ENCODE assay signal across 25 cellular contexts in the genomic region with DNA sequence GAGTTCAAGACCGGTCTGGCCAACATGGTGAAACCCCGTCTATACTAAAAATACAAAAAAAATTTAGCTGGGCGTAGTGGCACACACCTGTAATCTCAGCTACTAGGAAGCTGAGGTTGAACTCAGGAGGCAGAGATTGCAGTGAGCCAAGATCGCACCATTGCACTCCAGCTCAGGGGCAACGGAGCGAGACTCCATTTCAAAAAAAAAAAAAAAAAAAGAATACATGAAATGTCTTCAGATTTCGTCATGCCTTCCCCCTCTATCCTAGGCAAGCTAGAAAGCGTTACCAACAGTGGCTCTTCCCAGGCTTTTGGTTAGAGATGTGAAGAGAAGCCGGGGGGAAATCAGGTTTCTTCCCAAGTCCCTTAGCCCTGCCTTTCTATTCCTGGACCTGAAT. TPM values are rescaled to one million over a fixed set of nuclear protein-coding genes. Genes with fewer than 3 reads are reported as not detected.
DNase-seq lines count a peak whose midpoint lies in the region; ATAC-seq, FAIRE-seq and TF ChIP-seq lines count a peak whose summit lies in the region.
"Had no signal": no experiment of that assay in that cellular context is flagged by ENCODE, and none has a peak within 500 bp of the region (broad histone marks: within the 10 kb centered on the region; RNA-seq: fewer than 3 reads in every experiment).

No MANE protein-coding gene starts in this region.

- peaks cover 33 to 75% of the 10 kb centered on the region in 2 experiments for H3K27me3 ChIP-seq in K562 (ENCODE audit: control insufficient read depth in 2 of 2, insufficient read depth in 2 of 2, low read length in 2 of 2)
- peaks cover 0 to 32% (median 5%) of the 10 kb centered on the region in 45 donors for H3K27me3 ChIP-seq in dorsolateral prefrontal cortex
- H3K27me3 ChIP-seq: Peyer's patch had no signal

- H3K36me3 ChIP-seq in K562 (ENCODE audit: control insufficient read depth, insufficient read depth, low read length), result no peaks in the 10 kb centered on the region
- H3K36me3 ChIP-seq: Peyer's patch had no signal

- 0 out of 2 replicates have a peak, but pooled peaks cover 5% of the 10 kb centered on the region for H4K20me1 ChIP-seq in K562 (replicated peaks; ENCODE audit: control insufficient read depth, insufficient read depth, low read length)

- TF ChIP-seq CTCF in K562 (IDR thresholded peaks at IDR 0.05 in 2 of 3, conservative IDR thresholded peaks at IDR 0.05 in 1 of 3; ENCODE audit: insufficient read depth in 2 of 3, low read depth in 1 of 3, low read length in 3 of 3), result no peak
- TF ChIP-seq CTCF in nephron progenitor cell (IDR thresholded peaks at IDR 0.05), result no peak
- TF ChIP-seq CTCF in dorsolateral prefrontal cortex (IDR thresholded peaks at IDR 0.05 in 54 of 56, conservative IDR thresholded peaks at IDR 0.05 in 2 of 56; ENCODE audit: low read depth in 1 of 56, partially characterized antibody in 56 of 56), result no peak

- ATAC-seq in K562 (no peak), left cardiac atrium (no peak), left colon (no peak)
- ATAC-seq: A549, GM23338 had no signal

- TF ChIP-seq EP300 in K562 (IDR thresholded peaks at IDR 0.05; ENCODE audit: low read length), result no peak

- TF ChIP-seq POLR2A in K562 (conservative IDR thresholded peaks at IDR 0.05), result no peak

- H2AFZ ChIP-seq in K562 (ENCODE audit: low read depth, low read length), result no peak overlapping the region
- H2AFZ ChIP-seq: GM23338 had no signal

- CTCF ChIA-PET in K562 (lab: Yijun Ruan, JAX; ENCODE audit: low intra/inter-chr PET ratio), result no interaction called here

- in situ Hi-C loops in K562 (cut with MboI), result no loop called here

- H3K27me3 Mint-ChIP-seq in nephron progenitor cell (ENCODE audit: low read depth, poor library complexity), result peaks cover 20% of the 10 kb centered on the region

- FAIRE-seq in K562 (lab: Jason Lieb, UNC), result no peak
- FAIRE-seq: A549, G401.6, GM12891 had no signal

- intact Hi-C loops in K562 (cut with micrococcal nuclease) (loop anchor here (10.0 kb wide), 1 partner anchor 172 kb away; no protein-coding TSS in a partner anchor), dorsolateral prefrontal cortex (cut with DNase I) (no loop called here), left cardiac atrium (cut with DNase I) (no loop called here), left colon (cut with DNase I, micrococcal nuclease) (no loop called here)

- H3K4me3 ChIP-seq in K562 (no peak overlapping the region), dorsolateral prefrontal cortex (no peak overlapping the region)
- H3K4me3 ChIP-seq: A549, GM23338, Peyer's patch had no signal

- H3K79me2 ChIP-seq in K562 (ENCODE audit: control insufficient read depth, insufficient read depth, low read length), result no peaks in the 10 kb centered on the region

- no peak overlapping the region for H3K4me2 ChIP-seq in K562 (ENCODE audit: insufficient read depth, low read length)
- H3K4me2 ChIP-seq: GM23338, KMS-11 had no signal

- H3K9me3 Mint-ChIP-seq in nephron progenitor cell, result peaks cover 10% of the 10 kb centered on the region

- DNase-seq in DMS79 treated with DMSO at 0.1 percent for 48 hours (lab: John Stamatoyannopoulos, UW) (peak; percentile 44), NAMALWA (ENCODE audit: low spot score) (peak; percentile 20), K562 (ENCODE audit: extremely low read depth in 1 of 4, low spot score in 3 of 4) (no peak), nephron progenitor cell (no peak), dorsolateral prefrontal cortex (no peak), left cardiac atrium (no peak), left colon (no peak)
- DNase-seq: H9, IMR-90, NCI-H1105, NCI-H1436 treated with DMSO at 0.1 percent for 48 hours, NCI-H187 treated with DMSO at 0.1 percent for 48 hours, NCI-H446, NCI-H524 treated with DMSO at 0.1 percent for 48 hours, NCI-H774, Peyer's patch, SHP77 treated with DMSO at 0.1 percent for 48 hours, T-helper 1 cell had no signal

- no TSS peak for BruUV-seq in K562 (replicated peaks; lab: Mats Ljungman, UMichigan)

- WGBS in K562 (ENCODE audit: insufficient coverage, low coverage, missing lambda C conversion rate), result under 1% methylated on average over 8 of the region's 9 CpGs

- H3K9me3 ChIP-seq in K562 (replicated peaks; ENCODE audit: control insufficient read depth, insufficient read depth, low read depth, low read length), result no peaks in the 10 kb centered on the region
- H3K9me3 ChIP-seq: A549 had no signal

- no peaks in the 10 kb centered on the region for H3K9me1 ChIP-seq in K562 (ENCODE audit: control insufficient read depth, insufficient read depth, low read length)

- POLR2A ChIA-PET in K562 (lab: Yijun Ruan, JAX), result no interaction called here

- H3K27ac Mint-ChIP-seq in nephron progenitor cell, result peak overlapping the region; percentile 66
- H3K27ac Mint-ChIP-seq: CD14-positive monocyte, GM23338 had no signal

- peaks cover 56% of the 10 kb centered on the region for H3K4me1 Mint-ChIP-seq in nephron progenitor cell

- no peak overlapping the region for H3K9ac ChIP-seq in K562 (ENCODE audit: insufficient read depth in 1 of 2, low read depth in 2 of 2, low read length in 2 of 2)
- H3K9ac ChIP-seq: KMS-11 had no signal

- no peaks in the 10 kb centered on the region for H3K36me3 Mint-ChIP-seq in nephron progenitor cell (ENCODE audit: low read depth)
- H3K36me3 Mint-ChIP-seq: CD14-positive monocyte had no signal

- TF ChIP-seq RAD21 in K562 (CRISPR knock-in tag; conservative IDR thresholded peaks at IDR 0.05 in 1 of 2, IDR thresholded peaks at IDR 0.05 in 1 of 2), result no peak

- H3K27ac ChIP-seq in K562 (ENCODE audit: extremely low read depth, low read depth, low read length) (no peak overlapping the region), dorsolateral prefrontal cortex (no peak overlapping the region)
- H3K27ac ChIP-seq: A549, KMS-11, Peyer's patch had no signal

- H3K4me3 Mint-ChIP-seq in nephron progenitor cell, result no peak overlapping the region
- H3K4me3 Mint-ChIP-seq: GM23338, H9 had no signal

- H3K4me1 ChIP-seq in K562 (replicated peaks in 1 of 2; ENCODE audit: control insufficient read depth in 2 of 2, insufficient read depth in 2 of 2, low read length in 2 of 2), result peaks cover 0 to 5% of the 10 kb centered on the region in 2 experiments; a peak in 3 of 5 replicates
- H3K4me1 ChIP-seq: Peyer's patch had no signal

RNA-seq across cellular contexts. Expression of gene TFF1, which starts 3.6 kb away (rescaled TPM):
- not detected in 2 replicates for total RNA-seq in K562 (2011; cell fraction: chromatin; rRNA removed; ENCODE audit: low replicate concordance)
- not detected in 2 replicates for total RNA-seq in K562 (2011; cell fraction: nucleolus; rRNA removed)
- total RNA-seq in K562 (2011; cell fraction: nucleoplasm; rRNA removed), result not detected in 2 replicates
- total RNA-seq in K562 (2014; rRNA removed) (not detected in 2 replicates), K562 (2014; rRNA removed; fragmentation: Illumina TruSeq; extraction: Trizol) (not detected in 2 replicates), K562 (2015; rRNA removed; fragmentation: Illumina TruSeq; extraction: Trizol) (not detected in 2 replicates), K562 (2021) (0.31 and 0.98 TPM in 2 replicates), dorsolateral prefrontal cortex (not detected), left cardiac atrium (not detected), left colon (100 to 1,000 TPM; 208 to 322 TPM)
- polyA plus RNA-seq in K562 (2011; rRNA removed) (not detected in 2 replicates), K562 (2014; fragmentation: Illumina TruSeq; extraction: Trizol) (not detected in 2 replicates), K562 (2014; fragmentation: Nextera tagmentation; extraction: Ambion mirVana) (not detected), K562 (2014; rRNA removed) (not detected in 2 replicates)
- polyA plus RNA-seq in K562 (2011; cell fraction: cytosol; rRNA removed), result 0.37 TPM in 1 of 2 replicates, not detected in the other
- polyA plus RNA-seq in K562 (2011; cell fraction: nucleus; rRNA removed), result not detected in 2 replicates
- polyA plus RNA-seq in K562 (2012), result 0.43 TPM in 1 of 2 replicates, not detected in the other
- not detected in 2 replicates for polyA minus RNA-seq in K562 (2011; rRNA and poly(A)+ RNA removed)
- not detected in 2 replicates for polyA minus RNA-seq in K562 (2011; cell fraction: cytosol; rRNA and poly(A)+ RNA removed)
- polyA minus RNA-seq in K562 (2011; cell fraction: nucleus; rRNA and poly(A)+ RNA removed), result not detected in 2 replicates
- total RNA-seq: Calu3, GM23338, H9, IMR-90 had no signal
- polyA plus RNA-seq: CD14-positive monocyte, GM23338, IMR-90 had no signal

RNA-seq across cellular contexts. Expression of gene TFF2, which starts 11.9 kb away (rescaled TPM):
- total RNA-seq in K562 (2011; cell fraction: chromatin; rRNA removed; ENCODE audit: low replicate concordance), result not detected in 2 replicates
- not detected in 2 replicates for total RNA-seq in K562 (2011; cell fraction: nucleolus; rRNA removed)
- total RNA-seq in K562 (2011; cell fraction: nucleoplasm; rRNA removed), result not detected in 2 replicates
- total RNA-seq in K562 (2014; rRNA removed) (not detected in 2 replicates), K562 (2014; rRNA removed; fragmentation: Illumina TruSeq; extraction: Trizol) (not detected in 2 replicates), K562 (2015; rRNA removed; fragmentation: Illumina TruSeq; extraction: Trizol) (not detected in 2 replicates), K562 (2021) (not detected in 2 replicates), dorsolateral prefrontal cortex (not detected), left cardiac atrium (not detected), left colon (under 1 TPM; 0.87 to 0.98 TPM)
- polyA plus RNA-seq in K562 (2011; rRNA removed) (not detected in 2 replicates), K562 (2014; fragmentation: Illumina TruSeq; extraction: Trizol) (not detected in 2 replicates), K562 (2014; fragmentation: Nextera tagmentation; extraction: Ambion mirVana) (not detected), K562 (2014; rRNA removed) (not detected in 2 replicates)
- polyA plus RNA-seq in K562 (2011; cell fraction: cytosol; rRNA removed), result not detected in 2 replicates
- polyA plus RNA-seq in K562 (2011; cell fraction: nucleus; rRNA removed), result not detected in 2 replicates
- not detected in 2 replicates for polyA plus RNA-seq in K562 (2012)
- polyA minus RNA-seq in K562 (2011; rRNA and poly(A)+ RNA removed), result not detected in 2 replicates
- not detected in 2 replicates for polyA minus RNA-seq in K562 (2011; cell fraction: cytosol; rRNA and poly(A)+ RNA removed)
- polyA minus RNA-seq in K562 (2011; cell fraction: nucleus; rRNA and poly(A)+ RNA removed), result not detected in 2 replicates
- total RNA-seq: Calu3, GM23338, H9, IMR-90 had no signal
- polyA plus RNA-seq: A549, CD14-positive monocyte, GM23338, IMR-90 had no signal

RNA-seq across cellular contexts. Expression of gene TMPRSS3, which starts 33.2 kb away (rescaled TPM):
- total RNA-seq in K562 (2011; cell fraction: chromatin; rRNA removed; ENCODE audit: low replicate concordance), result 0.21 TPM in 1 of 2 replicates, not detected in the other
- not detected in 2 replicates for total RNA-seq in K562 (2011; cell fraction: nucleolus; rRNA removed)
- total RNA-seq in K562 (2011; cell fraction: nucleoplasm; rRNA removed), result not detected in 2 replicates
- total RNA-seq in K562 (2014; rRNA removed) (not detected in 2 replicates), K562 (2014; rRNA removed; fragmentation: Illumina TruSeq; extraction: Trizol) (not detected in 2 replicates), K562 (2015; rRNA removed; fragmentation: Illumina TruSeq; extraction: Trizol) (not detected in 2 replicates), K562 (2021) (not detected in 2 replicates), dorsolateral prefrontal cortex (10 to 100 TPM in 2 of 120 experiments, 1 to 10 TPM in 107, under 1 TPM in 10, not detected in 1; 0.39 to 14.8 (median 2.8) TPM), left cardiac atrium (under 1 TPM; 0.18 to 0.27 TPM), left colon (under 1 TPM; 0.43 to 0.61 TPM)
- polyA plus RNA-seq in K562 (2011; rRNA removed) (0.04 and 0.07 TPM in 2 replicates), K562 (2014; fragmentation: Illumina TruSeq; extraction: Trizol) (not detected in 2 replicates), K562 (2014; fragmentation: Nextera tagmentation; extraction: Ambion mirVana) (not detected), K562 (2014; rRNA removed) (not detected in 2 replicates)
- 0.13 and 0.25 TPM in 2 replicates for polyA plus RNA-seq in K562 (2011; cell fraction: cytosol; rRNA removed)
- 0.18 TPM in 2 replicates for polyA plus RNA-seq in K562 (2011; cell fraction: nucleus; rRNA removed)
- 0.03 and 0.04 TPM in 2 replicates for polyA plus RNA-seq in K562 (2012)
- polyA minus RNA-seq in K562 (2011; rRNA and poly(A)+ RNA removed), result not detected in 2 replicates
- polyA minus RNA-seq in K562 (2011; cell fraction: cytosol; rRNA and poly(A)+ RNA removed), result 2.2 TPM in 1 of 2 replicates, not detected in the other
- polyA minus RNA-seq in K562 (2011; cell fraction: nucleus; rRNA and poly(A)+ RNA removed), result 1.1 TPM in 1 of 2 replicates, not detected in the other
- total RNA-seq: IMR-90 had no signal
- polyA plus RNA-seq: GM23338, IMR-90 had no signal

RNA-seq across cellular contexts. Expression of gene UBASH3A, which starts 41.0 kb away (rescaled TPM):
- 1.1 and 3.3 TPM in 2 replicates for total RNA-seq in K562 (2011; cell fraction: chromatin; rRNA removed; ENCODE audit: low replicate concordance)
- 3.2 and 3.8 TPM in 2 replicates for total RNA-seq in K562 (2011; cell fraction: nucleolus; rRNA removed)
- total RNA-seq in K562 (2011; cell fraction: nucleoplasm; rRNA removed), result 1.0 and 2.0 TPM in 2 replicates
- total RNA-seq in K562 (2014; rRNA removed) (1.4 and 2.9 TPM in 2 replicates), K562 (2014; rRNA removed; fragmentation: Illumina TruSeq; extraction: Trizol) (0.35 and 0.47 TPM in 2 replicates), K562 (2015; rRNA removed; fragmentation: Illumina TruSeq; extraction: Trizol) (0.90 and 1.1 TPM in 2 replicates), K562 (2021) (1.5 and 1.8 TPM in 2 replicates), dorsolateral prefrontal cortex (1 to 10 TPM in 2 of 120 experiments, under 1 TPM in 6, not detected in 112; 0.21 to 1.4 (median 0.60) TPM), left cardiac atrium (under 1 TPM; 0.44 to 0.47 TPM), left colon (1 to 10 TPM in 1 of 2 donors, under 1 TPM in 1; 0.67 to 1.0 TPM)
- polyA plus RNA-seq in K562 (2011; rRNA removed) (1.4 and 4.4 TPM in 2 replicates), K562 (2014; fragmentation: Illumina TruSeq; extraction: Trizol) (1.1 and 1.4 TPM in 2 replicates), K562 (2014; fragmentation: Nextera tagmentation; extraction: Ambion mirVana) (under 1 TPM; 0.23 to 0.25 TPM), K562 (2014; rRNA removed) (1.0 and 1.4 TPM in 2 replicates)
- polyA plus RNA-seq in K562 (2011; cell fraction: cytosol; rRNA removed), result 2.1 and 4.7 TPM in 2 replicates
- 24.2 and 29.1 TPM in 2 replicates for polyA plus RNA-seq in K562 (2011; cell fraction: nucleus; rRNA removed)
- 1.1 and 1.5 TPM in 2 replicates for polyA plus RNA-seq in K562 (2012)
- polyA minus RNA-seq in K562 (2011; rRNA and poly(A)+ RNA removed), result 1.4 and 2.2 TPM in 2 replicates
- 1.3 and 3.1 TPM in 2 replicates for polyA minus RNA-seq in K562 (2011; cell fraction: cytosol; rRNA and poly(A)+ RNA removed)
- polyA minus RNA-seq in K562 (2011; cell fraction: nucleus; rRNA and poly(A)+ RNA removed), result 7.9 and 15.2 TPM in 2 replicates
- total RNA-seq: Calu3, GM23338, H9, IMR-90 had no signal
- polyA plus RNA-seq: A549, CD14-positive monocyte, GM23338, IMR-90 had no signal

RNA-seq across cellular contexts. Expression of gene TFF3, which starts 47.5 kb away (rescaled TPM):
- total RNA-seq in K562 (2011; cell fraction: chromatin; rRNA removed; ENCODE audit: low replicate concordance), result not detected in 2 replicates
- total RNA-seq in K562 (2011; cell fraction: nucleolus; rRNA removed), result not detected in 2 replicates
- not detected in 2 replicates for total RNA-seq in K562 (2011; cell fraction: nucleoplasm; rRNA removed)
- total RNA-seq in K562 (2014; rRNA removed), result not detected in 2 replicates
- not detected in 2 replicates for total RNA-seq in K562 (2014; rRNA removed; fragmentation: Illumina TruSeq; extraction: Trizol)
- not detected in 2 replicates for total RNA-seq in K562 (2015; rRNA removed; fragmentation: Illumina TruSeq; extraction: Trizol)
- 0.72 and 0.78 TPM in 2 replicates for total RNA-seq in K562 (2021)
- polyA plus RNA-seq in K562 (2011; rRNA removed), result 0.07 TPM in 1 of 2 replicates, not detected in the other
- not detected in 2 replicates for polyA plus RNA-seq in K562 (2011; cell fraction: cytosol; rRNA removed)
- not detected in 2 replicates for polyA plus RNA-seq in K562 (2011; cell fraction: nucleus; rRNA removed)
- 0.22 TPM in 1 of 2 replicates, not detected in the other for polyA plus RNA-seq in K562 (2012)
- polyA plus RNA-seq in K562 (2014; fragmentation: Illumina TruSeq; extraction: Trizol), result not detected in 2 replicates
- polyA plus RNA-seq in K562 (2014; fragmentation: Nextera tagmentation; extraction: Ambion mirVana), result not detected
- not detected in 2 replicates for polyA plus RNA-seq in K562 (2014; rRNA removed)
- not detected in 2 replicates for polyA minus RNA-seq in K562 (2011; rRNA and poly(A)+ RNA removed)
- not detected in 2 replicates for polyA minus RNA-seq in K562 (2011; cell fraction: cytosol; rRNA and poly(A)+ RNA removed)
- not detected in 2 replicates for polyA minus RNA-seq in K562 (2011; cell fraction: nucleus; rRNA and poly(A)+ RNA removed)
- 1 to 10 TPM in 3 of 120 experiments, under 1 TPM in 5, not detected in 112; 0.35 to 2.3 (median 0.69) TPM for total RNA-seq in dorsolateral prefrontal cortex
- total RNA-seq in left cardiac atrium, result 1 to 10 TPM; 4.1 to 9.1 TPM
- total RNA-seq in left colon, result 1,000 to 10,000 TPM; 3,156 to 4,796 TPM
- total RNA-seq: Calu3, IMR-90 had no signal
- polyA plus RNA-seq: CD14-positive monocyte, IMR-90 had no signal

Comparison
In these comparisons a context has a peak if more than half of its experiments do, and no peak if none do; other contexts are left out.
1. DNase-seq: peak in DMS79 treated with DMSO at 0.1 percent for 48 hours (single experiment) and NAMALWA (single experiment); none in K562 (0 of 4), nephron progenitor cell (single experiment), dorsolateral prefrontal cortex (0 of 10), left cardiac atrium (single experiment) and left colon (0 of 2).
2. RNA of gene TFF1, which starts 3.6 kb away (total RNA-seq): 208 to 322 TPM in left colon; 0.31 to 0.98 TPM in K562, not detected in dorsolateral prefrontal cortex and not detected in left cardiac atrium; every median in the first group is over 100 times any median in the second.